In the genomic region with DNA sequence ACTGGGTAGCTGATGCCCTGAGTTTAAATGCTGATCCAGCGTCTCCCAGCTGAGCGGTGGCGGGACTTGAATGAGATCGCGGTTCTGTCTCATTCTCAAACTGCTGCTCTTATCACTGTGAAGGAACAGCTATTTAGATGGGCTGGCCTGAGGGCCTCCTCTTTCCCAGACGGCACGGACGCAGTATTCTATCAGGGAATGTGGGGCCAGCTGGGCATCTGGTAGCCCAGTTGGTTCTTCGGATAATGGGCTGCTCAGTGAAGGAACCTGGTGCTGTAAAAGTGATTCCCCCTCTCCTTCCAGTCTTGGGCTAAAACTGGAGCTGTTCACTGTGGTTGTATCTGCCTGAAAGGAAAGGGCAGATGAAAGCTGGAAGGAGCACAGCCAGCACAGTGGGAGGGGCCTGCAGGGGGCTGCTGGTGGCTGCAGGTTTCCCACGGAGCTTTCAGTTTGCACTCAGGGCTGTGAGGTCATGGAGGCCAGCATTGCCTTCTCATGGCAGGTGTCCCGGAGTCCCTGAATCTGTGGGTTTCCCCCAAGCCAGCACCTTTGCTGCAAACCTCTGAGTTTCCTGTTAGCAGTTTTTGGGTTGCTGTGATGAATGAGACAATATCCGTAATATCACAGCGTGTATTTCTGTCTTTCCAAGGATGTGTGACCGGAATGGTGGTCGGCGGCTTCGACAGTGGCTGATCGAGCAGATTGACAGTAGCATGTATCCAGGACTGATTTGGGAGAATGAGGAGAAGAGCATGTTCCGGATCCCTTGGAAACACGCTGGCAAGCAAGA, we compare ENCODE assay signal across 1 cellular context.
TF ChIP-seq lines count a peak whose summit lies in the region.

No MANE protein-coding gene starts in this region.

TF ChIP-seq in GM12878, 131 proteins besides CTCF, POLR2A, EP300 and RAD21 (continued from another document and continues in another):
- TF ChIP-seq, protein P1, sequence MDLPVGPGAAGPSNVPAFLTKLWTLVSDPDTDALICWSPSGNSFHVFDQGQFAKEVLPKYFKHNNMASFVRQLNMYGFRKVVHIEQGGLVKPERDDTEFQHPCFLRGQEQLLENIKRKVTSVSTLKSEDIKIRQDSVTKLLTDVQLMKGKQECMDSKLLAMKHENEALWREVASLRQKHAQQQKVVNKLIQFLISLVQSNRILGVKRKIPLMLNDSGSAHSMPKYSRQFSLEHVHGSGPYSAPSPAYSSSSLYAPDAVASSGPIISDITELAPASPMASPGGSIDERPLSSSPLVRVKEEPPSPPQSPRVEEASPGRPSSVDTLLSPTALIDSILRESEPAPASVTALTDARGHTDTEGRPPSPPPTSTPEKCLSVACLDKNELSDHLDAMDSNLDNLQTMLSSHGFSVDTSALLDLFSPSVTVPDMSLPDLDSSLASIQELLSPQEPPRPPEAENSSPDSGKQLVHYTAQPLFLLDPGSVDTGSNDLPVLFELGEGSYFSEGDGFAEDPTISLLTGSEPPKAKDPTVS (IDR thresholded peaks at IDR 0.05; ENCODE audit: low read depth, low read length), result no peak
- TF ChIP-seq STAT3 (IDR thresholded peaks at IDR 0.05; ENCODE audit: low read depth, low read length) (peak; percentile 93; the same call in 1 of the 2 replicates), SMAD5 (IDR thresholded peaks at IDR 0.05; ENCODE audit: low read depth) (peak; percentile 1; the same call in 1 of the 2 replicates), CREM (IDR thresholded peaks at IDR 0.05; ENCODE audit: low read depth) (peak; percentile 78), MEF2B (IDR thresholded peaks at IDR 0.05; ENCODE audit: partially characterized antibody, poor library complexity, severe bottlenecking) (peak; percentile 52), ETV6 (conservative IDR thresholded peaks at IDR 0.05 in 1 of 2, IDR thresholded peaks at IDR 0.05 in 1 of 2; ENCODE audit: borderline replicate concordance in 1 of 2, low read depth in 1 of 2) (peak in 1 of 2 experiments; percentile 83; a peak in 2 of 4 replicates), EZH2 (IDR thresholded peaks at IDR 0.05; ENCODE audit: borderline replicate concordance, control insufficient read depth, low read depth, low read length) (no peak), YBX1 (IDR thresholded peaks at IDR 0.05) (no peak), RAD51 (IDR thresholded peaks at IDR 0.05) (peak; percentile 39; the same call in 1 of the 2 replicates), BCL11A (IDR thresholded peaks at IDR 0.05; ENCODE audit: low read depth, low read length) (peak; percentile 43; the same call in 1 of the 2 replicates), CHD2 (IDR thresholded peaks at IDR 0.05; ENCODE audit: borderline replicate concordance, low read depth, low read length) (peak; percentile 72; the same call in 1 of the 2 replicates), PAX5 (IDR thresholded peaks at IDR 0.05; ENCODE audit: borderline replicate concordance, low read depth, low read length) (peak; percentile 82; the same call in 1 of the 2 replicates), MTA2 (IDR thresholded peaks at IDR 0.05; ENCODE audit: low read depth) (peak; percentile 55; the same call in 1 of the 2 replicates), POLR2AphosphoS5 (IDR thresholded peaks at IDR 0.05; ENCODE audit: low read length) (peak; percentile 86), EED (IDR thresholded peaks at IDR 0.05; ENCODE audit: low read depth) (peak; percentile 85), GATAD2B (conservative IDR thresholded peaks at IDR 0.05; ENCODE audit: low read depth) (peak; percentile 90), TARDBP (IDR thresholded peaks at IDR 0.05; ENCODE audit: borderline replicate concordance) (no peak), ATF7 (IDR thresholded peaks at IDR 0.05; ENCODE audit: low read depth) (peak; percentile 91), FOS (IDR thresholded peaks at IDR 0.05; ENCODE audit: borderline replicate concordance, extremely low read depth, insufficient read length) (no peak), SRF (IDR thresholded peaks at IDR 0.05; ENCODE audit: low read depth in 2 of 2, low read length in 2 of 2) (0 out of 4 replicates have a peak, but pooled peaks of 1 of the 2 experiments have one; percentile 8), CREB1 (IDR thresholded peaks at IDR 0.05; ENCODE audit: low read depth) (peak; percentile 86), IRF4 (IDR thresholded peaks at IDR 0.05; ENCODE audit: low read depth, low read length) (0 out of 2 replicates have a peak, but pooled peaks have one; percentile 34), ZNF384 (IDR thresholded peaks at IDR 0.05; ENCODE audit: borderline replicate concordance, low read depth, low read length) (no peak), WRNIP1 (IDR thresholded peaks at IDR 0.05; ENCODE audit: borderline replicate concordance, low read depth, low read length) (peak; percentile 55; the same call in 1 of the 2 replicates), GABPA (IDR thresholded peaks at IDR 0.05; ENCODE audit: low read depth) (0 out of 2 replicates have a peak, but pooled peaks have one; percentile 50), LARP7 (IDR thresholded peaks at IDR 0.05) (0 out of 2 replicates have a peak, but pooled peaks have one; percentile 37)
- TF ChIP-seq, protein P2, sequence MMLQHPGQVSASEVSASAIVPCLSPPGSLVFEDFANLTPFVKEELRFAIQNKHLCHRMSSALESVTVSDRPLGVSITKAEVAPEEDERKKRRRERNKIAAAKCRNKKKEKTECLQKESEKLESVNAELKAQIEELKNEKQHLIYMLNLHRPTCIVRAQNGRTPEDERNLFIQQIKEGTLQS (IDR thresholded peaks at IDR 0.05; ENCODE audit: borderline replicate concordance, extremely low read depth, low read depth, low read length), result no peak
- TF ChIP-seq, protein P3, sequence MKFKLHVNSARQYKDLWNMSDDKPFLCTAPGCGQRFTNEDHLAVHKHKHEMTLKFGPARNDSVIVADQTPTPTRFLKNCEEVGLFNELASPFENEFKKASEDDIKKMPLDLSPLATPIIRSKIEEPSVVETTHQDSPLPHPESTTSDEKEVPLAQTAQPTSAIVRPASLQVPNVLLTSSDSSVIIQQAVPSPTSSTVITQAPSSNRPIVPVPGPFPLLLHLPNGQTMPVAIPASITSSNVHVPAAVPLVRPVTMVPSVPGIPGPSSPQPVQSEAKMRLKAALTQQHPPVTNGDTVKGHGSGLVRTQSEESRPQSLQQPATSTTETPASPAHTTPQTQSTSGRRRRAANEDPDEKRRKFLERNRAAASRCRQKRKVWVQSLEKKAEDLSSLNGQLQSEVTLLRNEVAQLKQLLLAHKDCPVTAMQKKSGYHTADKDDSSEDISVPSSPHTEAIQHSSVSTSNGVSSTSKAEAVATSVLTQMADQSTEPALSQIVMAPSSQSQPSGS (IDR thresholded peaks at IDR 0.05; ENCODE audit: low read length), result peak; percentile 91
- TF ChIP-seq, protein P4, sequence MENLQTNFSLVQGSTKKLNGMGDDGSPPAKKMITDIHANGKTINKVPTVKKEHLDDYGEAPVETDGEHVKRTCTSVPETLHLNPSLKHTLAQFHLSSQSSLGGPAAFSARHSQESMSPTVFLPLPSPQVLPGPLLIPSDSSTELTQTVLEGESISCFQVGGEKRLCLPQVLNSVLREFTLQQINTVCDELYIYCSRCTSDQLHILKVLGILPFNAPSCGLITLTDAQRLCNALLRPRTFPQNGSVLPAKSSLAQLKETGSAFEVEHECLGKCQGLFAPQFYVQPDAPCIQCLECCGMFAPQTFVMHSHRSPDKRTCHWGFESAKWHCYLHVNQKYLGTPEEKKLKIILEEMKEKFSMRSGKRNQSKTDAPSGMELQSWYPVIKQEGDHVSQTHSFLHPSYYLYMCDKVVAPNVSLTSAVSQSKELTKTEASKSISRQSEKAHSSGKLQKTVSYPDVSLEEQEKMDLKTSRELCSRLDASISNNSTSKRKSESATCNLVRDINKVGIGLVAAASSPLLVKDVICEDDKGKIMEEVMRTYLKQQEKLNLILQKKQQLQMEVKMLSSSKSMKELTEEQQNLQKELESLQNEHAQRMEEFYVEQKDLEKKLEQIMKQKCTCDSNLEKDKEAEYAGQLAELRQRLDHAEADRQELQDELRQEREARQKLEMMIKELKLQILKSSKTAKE (IDR thresholded peaks at IDR 0.05; ENCODE audit: low read depth, poor library complexity, severe bottlenecking), result peak; percentile 42
- TF ChIP-seq, protein P5, sequence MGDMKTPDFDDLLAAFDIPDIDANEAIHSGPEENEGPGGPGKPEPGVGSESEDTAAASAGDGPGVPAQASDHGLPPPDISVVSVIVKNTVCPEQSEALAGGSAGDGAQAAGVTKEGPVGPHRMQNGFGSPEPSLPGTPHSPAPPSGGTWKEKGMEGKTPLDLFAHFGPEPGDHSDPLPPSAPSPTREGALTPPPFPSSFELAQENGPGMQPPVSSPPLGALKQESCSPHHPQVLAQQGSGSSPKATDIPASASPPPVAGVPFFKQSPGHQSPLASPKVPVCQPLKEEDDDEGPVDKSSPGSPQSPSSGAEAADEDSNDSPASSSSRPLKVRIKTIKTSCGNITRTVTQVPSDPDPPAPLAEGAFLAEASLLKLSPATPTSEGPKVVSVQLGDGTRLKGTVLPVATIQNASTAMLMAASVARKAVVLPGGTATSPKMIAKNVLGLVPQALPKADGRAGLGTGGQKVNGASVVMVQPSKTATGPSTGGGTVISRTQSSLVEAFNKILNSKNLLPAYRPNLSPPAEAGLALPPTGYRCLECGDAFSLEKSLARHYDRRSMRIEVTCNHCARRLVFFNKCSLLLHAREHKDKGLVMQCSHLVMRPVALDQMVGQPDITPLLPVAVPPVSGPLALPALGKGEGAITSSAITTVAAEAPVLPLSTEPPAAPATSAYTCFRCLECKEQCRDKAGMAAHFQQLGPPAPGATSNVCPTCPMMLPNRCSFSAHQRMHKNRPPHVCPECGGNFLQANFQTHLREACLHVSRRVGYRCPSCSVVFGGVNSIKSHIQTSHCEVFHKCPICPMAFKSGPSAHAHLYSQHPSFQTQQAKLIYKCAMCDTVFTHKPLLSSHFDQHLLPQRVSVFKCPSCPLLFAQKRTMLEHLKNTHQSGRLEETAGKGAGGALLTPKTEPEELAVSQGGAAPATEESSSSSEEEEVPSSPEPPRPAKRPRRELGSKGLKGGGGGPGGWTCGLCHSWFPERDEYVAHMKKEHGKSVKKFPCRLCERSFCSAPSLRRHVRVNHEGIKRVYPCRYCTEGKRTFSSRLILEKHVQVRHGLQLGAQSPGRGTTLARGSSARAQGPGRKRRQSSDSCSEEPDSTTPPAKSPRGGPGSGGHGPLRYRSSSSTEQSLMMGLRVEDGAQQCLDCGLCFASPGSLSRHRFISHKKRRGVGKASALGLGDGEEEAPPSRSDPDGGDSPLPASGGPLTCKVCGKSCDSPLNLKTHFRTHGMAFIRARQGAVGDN (IDR thresholded peaks at IDR 0.05), result peak; percentile 38; the same call in 1 of the 2 replicates
- TF ChIP-seq, protein P6, sequence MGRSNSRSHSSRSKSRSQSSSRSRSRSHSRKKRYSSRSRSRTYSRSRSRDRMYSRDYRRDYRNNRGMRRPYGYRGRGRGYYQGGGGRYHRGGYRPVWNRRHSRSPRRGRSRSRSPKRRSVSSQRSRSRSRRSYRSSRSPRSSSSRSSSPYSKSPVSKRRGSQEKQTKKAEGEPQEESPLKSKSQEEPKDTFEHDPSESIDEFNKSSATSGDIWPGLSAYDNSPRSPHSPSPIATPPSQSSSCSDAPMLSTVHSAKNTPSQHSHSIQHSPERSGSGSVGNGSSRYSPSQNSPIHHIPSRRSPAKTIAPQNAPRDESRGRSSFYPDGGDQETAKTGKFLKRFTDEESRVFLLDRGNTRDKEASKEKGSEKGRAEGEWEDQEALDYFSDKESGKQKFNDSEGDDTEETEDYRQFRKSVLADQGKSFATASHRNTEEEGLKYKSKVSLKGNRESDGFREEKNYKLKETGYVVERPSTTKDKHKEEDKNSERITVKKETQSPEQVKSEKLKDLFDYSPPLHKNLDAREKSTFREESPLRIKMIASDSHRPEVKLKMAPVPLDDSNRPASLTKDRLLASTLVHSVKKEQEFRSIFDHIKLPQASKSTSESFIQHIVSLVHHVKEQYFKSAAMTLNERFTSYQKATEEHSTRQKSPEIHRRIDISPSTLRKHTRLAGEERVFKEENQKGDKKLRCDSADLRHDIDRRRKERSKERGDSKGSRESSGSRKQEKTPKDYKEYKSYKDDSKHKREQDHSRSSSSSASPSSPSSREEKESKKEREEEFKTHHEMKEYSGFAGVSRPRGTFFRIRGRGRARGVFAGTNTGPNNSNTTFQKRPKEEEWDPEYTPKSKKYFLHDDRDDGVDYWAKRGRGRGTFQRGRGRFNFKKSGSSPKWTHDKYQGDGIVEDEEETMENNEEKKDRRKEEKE (IDR thresholded peaks at IDR 0.05), result no peak
- TF ChIP-seq, protein P7, sequence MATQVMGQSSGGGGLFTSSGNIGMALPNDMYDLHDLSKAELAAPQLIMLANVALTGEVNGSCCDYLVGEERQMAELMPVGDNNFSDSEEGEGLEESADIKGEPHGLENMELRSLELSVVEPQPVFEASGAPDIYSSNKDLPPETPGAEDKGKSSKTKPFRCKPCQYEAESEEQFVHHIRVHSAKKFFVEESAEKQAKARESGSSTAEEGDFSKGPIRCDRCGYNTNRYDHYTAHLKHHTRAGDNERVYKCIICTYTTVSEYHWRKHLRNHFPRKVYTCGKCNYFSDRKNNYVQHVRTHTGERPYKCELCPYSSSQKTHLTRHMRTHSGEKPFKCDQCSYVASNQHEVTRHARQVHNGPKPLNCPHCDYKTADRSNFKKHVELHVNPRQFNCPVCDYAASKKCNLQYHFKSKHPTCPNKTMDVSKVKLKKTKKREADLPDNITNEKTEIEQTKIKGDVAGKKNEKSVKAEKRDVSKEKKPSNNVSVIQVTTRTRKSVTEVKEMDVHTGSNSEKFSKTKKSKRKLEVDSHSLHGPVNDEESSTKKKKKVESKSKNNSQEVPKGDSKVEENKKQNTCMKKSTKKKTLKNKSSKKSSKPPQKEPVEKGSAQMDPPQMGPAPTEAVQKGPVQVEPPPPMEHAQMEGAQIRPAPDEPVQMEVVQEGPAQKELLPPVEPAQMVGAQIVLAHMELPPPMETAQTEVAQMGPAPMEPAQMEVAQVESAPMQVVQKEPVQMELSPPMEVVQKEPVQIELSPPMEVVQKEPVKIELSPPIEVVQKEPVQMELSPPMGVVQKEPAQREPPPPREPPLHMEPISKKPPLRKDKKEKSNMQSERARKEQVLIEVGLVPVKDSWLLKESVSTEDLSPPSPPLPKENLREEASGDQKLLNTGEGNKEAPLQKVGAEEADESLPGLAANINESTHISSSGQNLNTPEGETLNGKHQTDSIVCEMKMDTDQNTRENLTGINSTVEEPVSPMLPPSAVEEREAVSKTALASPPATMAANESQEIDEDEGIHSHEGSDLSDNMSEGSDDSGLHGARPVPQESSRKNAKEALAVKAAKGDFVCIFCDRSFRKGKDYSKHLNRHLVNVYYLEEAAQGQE (IDR thresholded peaks at IDR 0.05; ENCODE audit: low read depth, low read length), result no peak
- TF ChIP-seq, protein P8, sequence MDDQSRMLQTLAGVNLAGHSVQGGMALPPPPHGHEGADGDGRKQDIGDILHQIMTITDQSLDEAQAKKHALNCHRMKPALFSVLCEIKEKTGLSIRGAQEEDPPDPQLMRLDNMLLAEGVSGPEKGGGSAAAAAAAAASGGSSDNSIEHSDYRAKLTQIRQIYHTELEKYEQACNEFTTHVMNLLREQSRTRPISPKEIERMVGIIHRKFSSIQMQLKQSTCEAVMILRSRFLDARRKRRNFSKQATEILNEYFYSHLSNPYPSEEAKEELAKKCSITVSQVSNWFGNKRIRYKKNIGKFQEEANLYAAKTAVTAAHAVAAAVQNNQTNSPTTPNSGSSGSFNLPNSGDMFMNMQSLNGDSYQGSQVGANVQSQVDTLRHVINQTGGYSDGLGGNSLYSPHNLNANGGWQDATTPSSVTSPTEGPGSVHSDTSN (IDR thresholded peaks at IDR 0.05; ENCODE audit: insufficient replicate concordance, low read depth, low read length), result peak; percentile 14
- TF ChIP-seq, protein P9, sequence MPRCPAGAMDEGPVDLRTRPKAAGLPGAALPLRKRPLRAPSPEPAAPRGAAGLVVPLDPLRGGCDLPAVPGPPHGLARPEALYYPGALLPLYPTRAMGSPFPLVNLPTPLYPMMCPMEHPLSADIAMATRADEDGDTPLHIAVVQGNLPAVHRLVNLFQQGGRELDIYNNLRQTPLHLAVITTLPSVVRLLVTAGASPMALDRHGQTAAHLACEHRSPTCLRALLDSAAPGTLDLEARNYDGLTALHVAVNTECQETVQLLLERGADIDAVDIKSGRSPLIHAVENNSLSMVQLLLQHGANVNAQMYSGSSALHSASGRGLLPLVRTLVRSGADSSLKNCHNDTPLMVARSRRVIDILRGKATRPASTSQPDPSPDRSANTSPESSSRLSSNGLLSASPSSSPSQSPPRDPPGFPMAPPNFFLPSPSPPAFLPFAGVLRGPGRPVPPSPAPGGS (IDR thresholded peaks at IDR 0.05; ENCODE audit: borderline replicate concordance, insufficient read depth, low read depth, low read length, poor library complexity, severe bottlenecking), result peak; percentile 93
